ENCODE assay signal across 7 cellular contexts in genomic region chr1:14565076-14565475, GRCh38.
"Had no signal": no experiment of that assay in that cellular context is flagged by ENCODE, and none has a peak within 500 bp of the region (broad histone marks: within the 10 kb centered on the region; RNA-seq: fewer than 3 reads in every experiment).

No MANE protein-coding gene starts in this region.

- H3K27ac Mint-ChIP-seq: GM23338, H9 had no signal

- H2AFZ ChIP-seq: GM23338 had no signal

- H3K4me2 ChIP-seq: GM23338 had no signal

- FAIRE-seq: H1, H54, HTR-8/SVneo had no signal

- DNase-seq: H9, HCEC 1CT, IMR-90 had no signal

- ATAC-seq: GM23338 had no signal

- H3K4me3 Mint-ChIP-seq: GM23338, H9 had no signal

- H3K4me1 Mint-ChIP-seq: GM23338, H9 had no signal

- H3K4me3 ChIP-seq: GM23338 had no signal
